In the genomic region with DNA sequence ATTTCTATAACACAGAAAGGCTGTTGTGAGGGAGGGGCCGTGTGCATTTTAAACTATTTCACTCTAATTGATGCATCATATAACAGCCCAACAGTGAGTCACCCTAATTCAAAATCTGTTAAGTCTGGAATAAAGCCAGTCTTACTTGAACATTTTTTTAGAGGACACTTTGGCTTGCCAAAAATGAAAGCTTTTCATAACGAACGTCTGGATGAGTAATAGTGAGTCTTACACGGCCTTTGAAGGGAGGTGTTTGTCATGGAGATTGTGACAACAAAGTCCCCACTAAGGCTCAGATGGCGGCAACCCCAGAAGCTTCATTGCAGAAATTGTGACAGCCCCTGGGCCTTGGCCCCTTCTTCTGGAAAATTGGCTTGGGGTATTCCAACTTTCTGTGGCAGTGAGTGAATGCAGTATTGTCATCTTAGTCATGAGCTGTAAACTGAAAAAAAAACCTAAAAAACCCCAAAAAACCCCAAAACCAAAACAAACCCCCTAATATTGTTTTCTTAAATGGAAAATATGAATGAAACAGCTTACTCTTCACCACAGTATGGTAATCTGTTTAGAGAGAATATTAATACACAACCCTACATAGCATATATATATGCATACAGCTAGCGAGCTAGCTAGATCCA, we compare ENCODE assay signal across 8 cellular contexts.
DNase-seq lines count a peak whose midpoint lies in the region; ATAC-seq and TF ChIP-seq lines count a peak whose summit lies in the region.

No MANE protein-coding gene starts in this region.

- H3K27me3 ChIP-seq in AG04450 (ENCODE audit: control insufficient read depth, insufficient read depth, low read length): no peaks in the 10 kb centered on the region
- H3K27me3 ChIP-seq in adipocyte (replicated peaks; ENCODE audit: control insufficient read depth, insufficient read depth, low read length): no peaks in the 10 kb centered on the region

- H3K9ac ChIP-seq in adipocyte (ENCODE audit: low read length): peak overlapping the region; percentile 32

- H3K27ac ChIP-seq in AG04450 (ENCODE audit: low read depth, low read length): peak overlapping the region; percentile 53

- H3K36me3 ChIP-seq in adipocyte (ENCODE audit: control insufficient read depth, insufficient read depth, low read length, severe bottlenecking): no peaks in the 10 kb centered on the region

- CTCF ChIA-PET in AG04450 (lab: Charles Lee): interaction anchor here (1.0 to 7.2 kb wide), 7 partner anchors 76 to 496 kb away, joined by 3 to 163 read pairs (median 13); no protein-coding TSS in a partner anchor

- TF ChIP-seq CTCF in AG04450 (IDR thresholded peaks at IDR 0.05; ENCODE audit: low read depth, low read length): no peak

- peak; percentile 74 for ATAC-seq in HG03280 (IDR thresholded peaks at IDR 0.05; ENCODE audit: unreplicated experiment)

- H3K9me3 ChIP-seq in AG04450 (ENCODE audit: control insufficient read depth, insufficient read depth, low read length): no peaks in the 10 kb centered on the region
- no peaks in the 10 kb centered on the region for H3K9me3 ChIP-seq in adipocyte (ENCODE audit: control insufficient read depth, low read length)

- H3K4me3 ChIP-seq in AG04450 (ENCODE audit: low read depth, low read length) (no peak overlapping the region; the same call in 1 of the 2 replicates), adipocyte (ENCODE audit: low read length) (peak overlapping the region; percentile 70)

- POLR2A ChIA-PET in AG04450 (lab: Yijun Ruan, JAX): interaction anchor here (0.5 to 1.1 kb wide), 5 partner anchors 47 to 239 kb away, joined by 3 to 4 read pairs (median 3); no protein-coding TSS in a partner anchor

- H3K4me1 ChIP-seq in adipocyte (ENCODE audit: control insufficient read depth, insufficient read depth, low read length): peaks cover 16% of the 10 kb centered on the region

- DNase-seq in AG04450 (ENCODE audit: low read depth, low spot score): no peak
- DNase-seq in GM19240 (ENCODE audit: insufficient read length, low spot score): peak; percentile 50
- DNase-seq in SW 1271 (lab: John Stamatoyannopoulos, UW): peak; percentile 88 to 93
- peak; percentile 90 for DNase-seq in adipocyte (ENCODE audit: low read depth)
- peak; percentile 72 for DNase-seq in inferior parietal cortex (ENCODE audit: extremely low spot score)
- DNase-seq in stimulated activated CD4-positive, alpha-beta T cell treated with anti-CD3 and anti-CD28 coated beads, Interleukin-4, amount 100 ng/mL, for 1 hour: peak; percentile 80
- DNase-seq in NCI-H1436 (lab: John Stamatoyannopoulos, UW): no peak

Comparison
In these comparisons a context has a peak if more than half of its experiments do, and no peak if none do; other contexts are left out.
1. DNase-seq: peak in GM19240 (single experiment), SW 1271 (2 of 2), adipocyte (single experiment), inferior parietal cortex (single experiment) and stimulated activated CD4-positive, alpha-beta T cell treated with anti-CD3 and anti-CD28 coated beads, Interleukin-4, amount 100 ng/mL, for 1 hour (single experiment); none in AG04450 (single experiment) and NCI-H1436 (single experiment).